ENCODE assay signal across 22 cellular contexts in the genomic region with DNA sequence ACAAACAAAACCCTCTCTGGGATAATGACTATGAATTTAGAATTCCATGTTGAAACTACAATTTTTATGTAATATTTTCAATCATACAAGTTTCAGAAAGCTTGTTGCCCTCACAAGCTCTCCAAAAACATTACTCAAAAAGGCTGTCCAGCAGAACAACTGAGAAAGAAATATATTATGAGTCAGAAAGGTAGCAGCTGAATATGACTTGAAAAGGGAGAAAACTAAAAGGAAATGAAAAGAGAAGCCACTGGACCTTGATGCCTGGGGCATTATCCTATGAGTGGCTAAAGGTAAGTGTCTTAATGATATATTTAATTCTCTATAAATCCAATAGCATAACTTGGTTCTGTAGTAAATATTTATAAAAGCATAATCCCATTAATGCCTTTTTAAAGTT.
DNase-seq lines count a peak whose midpoint lies in the region; ATAC-seq, FAIRE-seq and TF ChIP-seq lines count a peak whose summit lies in the region.
"Had no signal": no experiment of that assay in that cellular context is flagged by ENCODE, and none has a peak within 500 bp of the region (broad histone marks: within the 10 kb centered on the region; RNA-seq: fewer than 3 reads in every experiment).

No MANE protein-coding gene starts in this region.

- intact Hi-C loops in activated CD8-positive, alpha-beta T cell treated with anti-CD3 and anti-CD28 coated beads for 36 hours (cut with micrococcal nuclease): no loop called here

- POLR2A ChIA-PET in activated CD8-positive, alpha-beta T cell treated with anti-CD3 and anti-CD28 coated beads for 36 hours (lab: Charles Lee): no interaction called here

- H3K27ac Mint-ChIP-seq in activated CD8-positive, alpha-beta T cell treated with anti-CD3 and anti-CD28 coated beads for 36 hours: no peak overlapping the region
- H3K27ac Mint-ChIP-seq: activated naive CD8-positive, alpha-beta T cell treated with anti-CD3 and anti-CD28 coated beads, Interleukin-2, amount 10 ng/mL, durations not matched to agents 7 days and 5 days; activated T-helper 17 cell treated with anti-CD3 and anti-CD28 coated beads, Interleukin-2, amount 50 U/mL, for 72 hours; endodermal cell; immature natural killer cell had no signal

- no peak for FAIRE-seq in RCC 7860 (lab: Jason Lieb, UNC)
- FAIRE-seq: A549 had no signal

- CTCF ChIA-PET in activated CD8-positive, alpha-beta T cell treated with anti-CD3 and anti-CD28 coated beads for 36 hours (lab: Charles Lee): interaction anchor here (1.4 kb wide), 1 partner anchor 69 kb away, joined by 3 read pairs; no protein-coding TSS in a partner anchor

- no peaks in the 10 kb centered on the region for H3K9me3 Mint-ChIP-seq in activated CD8-positive, alpha-beta T cell treated with anti-CD3 and anti-CD28 coated beads for 36 hours
- H3K9me3 Mint-ChIP-seq: activated naive CD8-positive, alpha-beta T cell treated with anti-CD3 and anti-CD28 coated beads, Interleukin-2, amount 10 ng/mL, durations not matched to agents 7 days and 5 days; activated T-helper 17 cell treated with anti-CD3 and anti-CD28 coated beads, Interleukin-2, amount 50 U/mL, for 72 hours; endodermal cell had no signal

- H3K4me3 Mint-ChIP-seq in activated CD8-positive, alpha-beta T cell treated with anti-CD3 and anti-CD28 coated beads for 36 hours: no peak overlapping the region
- H3K4me3 Mint-ChIP-seq: activated naive CD8-positive, alpha-beta T cell treated with anti-CD3 and anti-CD28 coated beads, Interleukin-2, amount 10 ng/mL, durations not matched to agents 7 days and 5 days; activated T-helper 17 cell treated with anti-CD3 and anti-CD28 coated beads, Interleukin-2, amount 50 U/mL, for 72 hours; endodermal cell; immature natural killer cell had no signal

- TF ChIP-seq CTCF in activated CD8-positive, alpha-beta T cell treated with anti-CD3 and anti-CD28 coated beads for 36 hours (IDR thresholded peaks at IDR 0.05): no peak

- H3K4me1 Mint-ChIP-seq in activated CD8-positive, alpha-beta T cell treated with anti-CD3 and anti-CD28 coated beads for 36 hours (ENCODE audit: low read depth): no peaks in the 10 kb centered on the region
- H3K4me1 Mint-ChIP-seq: activated T-helper 17 cell treated with anti-CD3 and anti-CD28 coated beads, Interleukin-2, amount 50 U/mL, for 72 hours; immature natural killer cell had no signal

- DNase-seq in RCC 7860 (ENCODE audit: low spot score): no peak
- no peak for DNase-seq in mesenteric fat pad (ENCODE audit: low spot score)
- DNase-seq in activated CD8-positive, alpha-beta T cell treated with anti-CD3 and anti-CD28 coated beads for 36 hours: no peak
- DNase-seq in hepatic stellate cell (ENCODE audit: low spot score): no peak
- DNase-seq: activated CD4-positive, alpha-beta T cell treated with anti-CD3 and anti-CD28 coated beads for 48 hours; activated naive CD8-positive, alpha-beta T cell treated with anti-CD3 and anti-CD28 coated beads, Interleukin-2, amount 10 ng/mL, durations not matched to agents 7 days and 5 days; body of pancreas; C1 segment of cervical spinal cord; endodermal cell; immature natural killer cell; left ventricle myocardium superior; NCI-H1417; NCI-H524 treated with DMSO at 0.1 percent for 48 hours; Right ventricle myocardium superior; spleen; stimulated activated CD4-positive, alpha-beta T cell treated with anti-CD3 and anti-CD28 coated beads, Interleukin-4, amount 100 ng/mL, for 4 hours had no signal

- peaks cover 2% of the 10 kb centered on the region for H3K27me3 Mint-ChIP-seq in activated CD8-positive, alpha-beta T cell treated with anti-CD3 and anti-CD28 coated beads for 36 hours

- no peaks in the 10 kb centered on the region for H3K36me3 Mint-ChIP-seq in activated CD8-positive, alpha-beta T cell treated with anti-CD3 and anti-CD28 coated beads for 36 hours (ENCODE audit: low read depth)
- H3K36me3 Mint-ChIP-seq: activated naive CD8-positive, alpha-beta T cell treated with anti-CD3 and anti-CD28 coated beads, Interleukin-2, amount 10 ng/mL, durations not matched to agents 7 days and 5 days; immature natural killer cell had no signal

- ATAC-seq in GM18502 (IDR thresholded peaks at IDR 0.05; ENCODE audit: poor library complexity, unreplicated experiment) (peak; percentile 64), GM19395 (IDR thresholded peaks at IDR 0.05; ENCODE audit: unreplicated experiment) (peak; percentile 73), HG02885 (IDR thresholded peaks at IDR 0.05; ENCODE audit: poor library complexity, unreplicated experiment) (peak; percentile 68), HG03442 (IDR thresholded peaks at IDR 0.05; ENCODE audit: unreplicated experiment) (peak; percentile 62)
- no peak for ATAC-seq in activated CD8-positive, alpha-beta T cell treated with anti-CD3 and anti-CD28 coated beads for 36 hours
- ATAC-seq: A549; activated T-helper 17 cell treated with anti-CD3 and anti-CD28 coated beads, Interleukin-2, amount 50 U/mL, for 72 hours; body of pancreas; left ventricle myocardium superior had no signal
